ENCODE assay signal across 19 cellular contexts in genomic region chr4:97123573-97123972, GRCh38.
"Had no signal": no experiment of that assay in that cellular context is flagged by ENCODE, and none has a peak within 500 bp of the region (broad histone marks: within the 10 kb centered on the region; RNA-seq: fewer than 3 reads in every experiment).

No MANE protein-coding gene starts in this region.

- H3K27ac Mint-ChIP-seq: activated CD4-positive, alpha-beta T cell treated with anti-CD3 and anti-CD28 coated beads for 36 hours; activated naive CD8-positive, alpha-beta T cell treated with anti-CD3 and anti-CD28 coated beads for 36 hours; naive thymus-derived CD4-positive, alpha-beta T cell; stimulated activated naive CD8-positive, alpha-beta T cell treated with anti-CD3 and anti-CD28 coated beads, Interleukin-15, Interleukin-2, amounts not matched to agents 100 ng/mL and 50 ng/mL, for 24 hours; T-helper 2 cell treated with Interferon-gamma antibody and Interleukin-4, amounts not matched to agents 5 μg/mL and 100 μg/mL, for 36 hours had no signal

- H3K27ac ChIP-seq: body of pancreas, dorsolateral prefrontal cortex, epithelial cell of prostate, hepatocyte, prostate gland, skin epidermis, transverse colon had no signal

- ATAC-seq: activated CD4-positive, alpha-beta T cell treated with anti-CD3 and anti-CD28 coated beads for 36 hours; body of pancreas; left cardiac atrium; naive thymus-derived CD4-positive, alpha-beta T cell; right cardiac atrium had no signal

- H3K4me1 Mint-ChIP-seq: activated CD4-positive, alpha-beta T cell treated with anti-CD3 and anti-CD28 coated beads for 36 hours; activated naive CD8-positive, alpha-beta T cell treated with anti-CD3 and anti-CD28 coated beads for 36 hours; naive thymus-derived CD4-positive, alpha-beta T cell had no signal

- H3K4me3 Mint-ChIP-seq: activated CD4-positive, alpha-beta T cell treated with anti-CD3 and anti-CD28 coated beads for 36 hours; activated naive CD8-positive, alpha-beta T cell treated with anti-CD3 and anti-CD28 coated beads for 36 hours; naive thymus-derived CD4-positive, alpha-beta T cell; stimulated activated naive CD8-positive, alpha-beta T cell treated with anti-CD3 and anti-CD28 coated beads, Interleukin-15, Interleukin-2, amounts not matched to agents 100 ng/mL and 50 ng/mL, for 24 hours; T-helper 2 cell treated with Interferon-gamma antibody and Interleukin-4, amounts not matched to agents 5 μg/mL and 100 μg/mL, for 36 hours had no signal

- H3K27me3 ChIP-seq: body of pancreas, dorsolateral prefrontal cortex, hepatocyte, transverse colon had no signal

- H3K4me3 ChIP-seq: body of pancreas, dorsolateral prefrontal cortex, hepatocyte, prostate gland, skin epidermis, transverse colon had no signal

- H3K9me3 ChIP-seq: body of pancreas, prostate gland had no signal

- H3K27me3 Mint-ChIP-seq: activated CD4-positive, alpha-beta T cell treated with anti-CD3 and anti-CD28 coated beads for 36 hours; activated naive CD8-positive, alpha-beta T cell treated with anti-CD3 and anti-CD28 coated beads for 36 hours; naive thymus-derived CD4-positive, alpha-beta T cell; stimulated activated naive CD8-positive, alpha-beta T cell treated with anti-CD3 and anti-CD28 coated beads, Interleukin-15, Interleukin-2, amounts not matched to agents 100 ng/mL and 50 ng/mL, for 24 hours had no signal

- H3K4me1 ChIP-seq: body of pancreas, prostate gland had no signal

- DNase-seq: activated CD4-positive, alpha-beta T cell treated with anti-CD3 and anti-CD28 coated beads for 36 hours; activated CD4-positive, alpha-beta T cell treated with anti-CD3 and anti-CD28 coated beads, Interleukin-2, amount 50 U/mL, for 48 hours; activated gamma-delta T cell treated with Interleukin-2 at 50 U/mL for 16 hours; activated naive CD8-positive, alpha-beta T cell treated with anti-CD3 and anti-CD28 coated beads for 36 hours; amniotic stem cell; body of pancreas; dorsolateral prefrontal cortex; foreskin fibroblast; left cardiac atrium; mesendoderm; naive thymus-derived CD4-positive, alpha-beta T cell; right cardiac atrium; transverse colon had no signal

- H3K36me3 ChIP-seq: prostate gland, transverse colon had no signal

- H3K36me3 Mint-ChIP-seq: activated naive CD8-positive, alpha-beta T cell treated with anti-CD3 and anti-CD28 coated beads for 36 hours; naive thymus-derived CD4-positive, alpha-beta T cell had no signal
